In the genomic region with DNA sequence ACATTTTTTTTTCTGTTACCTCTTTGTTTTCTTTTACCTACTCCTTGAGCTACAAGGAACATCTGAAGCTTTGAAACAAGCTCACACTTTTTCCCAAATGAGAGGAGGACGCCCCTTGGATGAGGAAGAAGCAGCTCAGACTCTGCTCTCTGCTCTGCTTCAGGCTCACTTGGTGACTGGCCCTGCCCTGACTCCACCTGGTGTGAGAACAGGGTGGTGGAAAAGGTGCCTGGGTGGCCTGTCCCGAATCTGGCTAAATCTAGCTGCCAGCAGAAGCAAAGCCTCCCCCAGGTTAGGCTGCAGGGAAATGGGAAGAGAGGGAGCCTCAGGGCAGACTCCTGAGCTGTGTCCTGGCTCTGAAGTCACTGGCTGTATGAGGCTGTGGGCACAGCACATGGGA, we compare ENCODE assay signal across 36 cellular contexts.
"Had no signal": no experiment of that assay in that cellular context is flagged by ENCODE, and none has a peak within 500 bp of the region (broad histone marks: within the 10 kb centered on the region; RNA-seq: fewer than 3 reads in every experiment).

No MANE protein-coding gene starts in this region.

- H3K27ac ChIP-seq: adrenal gland, body of pancreas, brain microvascular endothelial cell, breast epithelium, VCaP had no signal

- H3K4me1 Mint-ChIP-seq: activated B cell treated with CpG ODN at 0.5 μM for 24 hours; activated naive CD8-positive, alpha-beta T cell treated with anti-CD3 and anti-CD28 coated beads for 36 hours; activated T-helper 17 cell treated with anti-CD3 and anti-CD28 coated beads, Interleukin-2, amount 50 U/mL, for 72 hours had no signal

- DNase-seq: activated B cell treated with CpG ODN at 0.5 μM for 24 hours; activated CD4-positive, alpha-beta memory T cell treated with anti-CD3 and anti-CD28 coated beads for 36 hours; activated CD4-positive, alpha-beta T cell treated with anti-CD3 and anti-CD28 coated beads for 4 hours; activated CD4-positive, alpha-beta T cell treated with anti-CD3 and anti-CD28 coated beads, Interleukin-2, amount 10 ng/mL, durations not matched to agents 24 days and 14 days; activated CD4-positive, alpha-beta T cell treated with anti-CD3 and anti-CD28 coated beads, Interleukin-2, amount 50 U/mL, for 1 hour; activated CD4-positive, alpha-beta T cell treated with anti-CD3 and anti-CD28 coated beads, Interleukin-2, amount 50 U/mL, for 4 hours; activated CD4-positive, CD25-positive, alpha-beta regulatory T cell treated with anti-CD3 and anti-CD28 coated beads, Interleukin-2, amount 50 U/mL, for 72 hours; activated CD8-positive, alpha-beta memory T cell treated with anti-CD3 and anti-CD28 coated beads, Interleukin-2, amount 50 U/mL, for 4 hours; activated CD8-positive, alpha-beta T cell treated with anti-CD3 and anti-CD28 coated beads for 36 hours; activated effector memory CD4-positive, alpha-beta T cell treated with anti-CD3 and anti-CD28 coated beads, Interleukin-2, amount 50 U/mL, for 16 hours; activated gamma-delta T cell treated with Interleukin-2 at 50 U/mL for 16 hours; activated naive CD4-positive, alpha-beta T cell; activated naive CD4-positive, alpha-beta T cell treated with anti-CD3 and anti-CD28 coated beads for 36 hours; activated naive CD4-positive, alpha-beta T cell treated with anti-CD3 and anti-CD28 coated beads, Interleukin-2, amount 50 U/mL, for 16 hours; activated naive CD8-positive, alpha-beta T cell treated with anti-CD3 and anti-CD28 coated beads for 36 hours; activated T-cell treated with anti-CD3 and anti-CD28 coated beads for 4 hours; activated T-cell treated with anti-CD3 and anti-CD28 coated beads, Interleukin-2, amount 50 U/mL, for 1 hour; activated T-cell treated with anti-CD3 and anti-CD28 coated beads, Interleukin-2, amount 50 U/mL, for 4 hours; activated T-cell treated with anti-CD3 and anti-CD28 coated beads, Interleukin-2, amount 50 U/mL, for 72 hours; adrenal gland; amniotic stem cell; aorta; body of pancreas; brain microvascular endothelial cell; central memory CD4-positive, alpha-beta T cell; cerebellar nuclear complex; T-helper 1 cell; T-helper 2 cell; T-helper 9 cell had no signal

- H3K4me3 ChIP-seq: adrenal gland, body of pancreas, breast epithelium had no signal

- ATAC-seq: activated CD8-positive, alpha-beta T cell treated with anti-CD3 and anti-CD28 coated beads for 36 hours; activated naive CD4-positive, alpha-beta T cell treated with anti-CD3 and anti-CD28 coated beads, Interleukin-2, amount 50 U/mL, for 72 hours; activated T-cell treated with anti-CD3 and anti-CD28 coated beads, Interleukin-2, amount 50 U/mL, for 4 hours; activated T-cell treated with anti-CD3 and anti-CD28 coated beads, Interleukin-2, amount 50 U/mL, for 72 hours; activated T-helper 17 cell treated with anti-CD3 and anti-CD28 coated beads, Interleukin-2, amount 50 U/mL, for 72 hours; body of pancreas had no signal

- H3K36me3 ChIP-seq: adrenal gland, brain microvascular endothelial cell, breast epithelium had no signal

- H3K36me3 Mint-ChIP-seq: activated CD4-positive, alpha-beta memory T cell treated with anti-CD3 and anti-CD28 coated beads for 36 hours; activated naive CD4-positive, alpha-beta T cell treated with anti-CD3 and anti-CD28 coated beads, Interleukin-2, amount 50 U/mL, for 72 hours; activated naive CD8-positive, alpha-beta T cell treated with anti-CD3 and anti-CD28 coated beads for 36 hours had no signal

- H3K27ac Mint-ChIP-seq: activated B cell treated with CpG ODN at 0.5 μM for 24 hours; activated CD4-positive, alpha-beta memory T cell treated with anti-CD3 and anti-CD28 coated beads for 36 hours; activated CD4-positive, alpha-beta T cell treated with anti-CD3 and anti-CD28 coated beads, Interleukin-2, amount 10 ng/mL, durations not matched to agents 24 days and 14 days; activated CD8-positive, alpha-beta T cell treated with anti-CD3 and anti-CD28 coated beads for 36 hours; activated naive CD4-positive, alpha-beta T cell treated with anti-CD3 and anti-CD28 coated beads for 36 hours; activated naive CD4-positive, alpha-beta T cell treated with anti-CD3 and anti-CD28 coated beads, Interleukin-2, amount 50 U/mL, for 72 hours; activated naive CD8-positive, alpha-beta T cell treated with anti-CD3 and anti-CD28 coated beads for 36 hours; activated T-cell treated with anti-CD3 and anti-CD28 coated beads, Interleukin-2, amount 50 U/mL, for 72 hours; activated T-helper 1 cell treated with anti-CD3 and anti-CD28 coated beads, Interleukin-12 subunit alpha, Interleukin-12 subunit beta, Interleukin-2, Interleukin-4 antibody, amounts not matched to agents 30 ng/mL and 10 ng/mL and 1 ng/mL, durations not matched to agents 14 hours and 24 hours and 36 hours; activated T-helper 17 cell treated with anti-CD3 and anti-CD28 coated beads, Interleukin-2, amount 50 U/mL, for 72 hours; T-helper 1 cell treated with Interleukin-12 subunit alpha and Interleukin-12 subunit beta and Interleukin-4 antibody, amounts not matched to agents 30 μg/mL and 1 μg/mL, for 36 hours; T-helper 2 cell treated with Interferon-gamma antibody and Interleukin-4, amounts not matched to agents 5 μg/mL and 100 μg/mL, for 36 hours had no signal

- H3K27me3 ChIP-seq: adrenal gland, body of pancreas, brain microvascular endothelial cell, breast epithelium had no signal

- H3K9me3 ChIP-seq: adrenal gland, body of pancreas, breast epithelium had no signal

- H3K4me1 ChIP-seq: adrenal gland, body of pancreas, breast epithelium had no signal

- H3K9me3 Mint-ChIP-seq: activated T-helper 1 cell treated with anti-CD3 and anti-CD28 coated beads, Interleukin-12 subunit alpha, Interleukin-12 subunit beta, Interleukin-2, Interleukin-4 antibody, amounts not matched to agents 30 ng/mL and 10 ng/mL and 1 ng/mL, durations not matched to agents 14 hours and 24 hours and 36 hours; T-helper 1 cell treated with Interleukin-12 subunit alpha and Interleukin-12 subunit beta and Interleukin-4 antibody, amounts not matched to agents 30 μg/mL and 1 μg/mL, for 36 hours; T-helper 2 cell treated with Interferon-gamma antibody and Interleukin-4, amounts not matched to agents 5 μg/mL and 100 μg/mL, for 36 hours had no signal

- H3K4me3 Mint-ChIP-seq: activated B cell treated with CpG ODN at 0.5 μM for 24 hours; activated CD4-positive, alpha-beta memory T cell treated with anti-CD3 and anti-CD28 coated beads for 36 hours; activated CD4-positive, alpha-beta T cell treated with anti-CD3 and anti-CD28 coated beads, Interleukin-2, amount 10 ng/mL, durations not matched to agents 24 days and 14 days; activated CD8-positive, alpha-beta T cell treated with anti-CD3 and anti-CD28 coated beads for 36 hours; activated naive CD4-positive, alpha-beta T cell treated with anti-CD3 and anti-CD28 coated beads for 36 hours; activated naive CD8-positive, alpha-beta T cell treated with anti-CD3 and anti-CD28 coated beads for 36 hours; activated T-cell treated with anti-CD3 and anti-CD28 coated beads, Interleukin-2, amount 50 U/mL, for 4 hours; activated T-cell treated with anti-CD3 and anti-CD28 coated beads, Interleukin-2, amount 50 U/mL, for 72 hours; activated T-helper 1 cell treated with anti-CD3 and anti-CD28 coated beads, Interleukin-12 subunit alpha, Interleukin-12 subunit beta, Interleukin-2, Interleukin-4 antibody, amounts not matched to agents 30 ng/mL and 10 ng/mL and 1 ng/mL, durations not matched to agents 14 hours and 24 hours and 36 hours; activated T-helper 17 cell treated with anti-CD3 and anti-CD28 coated beads, Interleukin-2, amount 50 U/mL, for 72 hours; T-helper 1 cell treated with Interleukin-12 subunit alpha and Interleukin-12 subunit beta and Interleukin-4 antibody, amounts not matched to agents 30 μg/mL and 1 μg/mL, for 36 hours; T-helper 2 cell treated with Interferon-gamma antibody and Interleukin-4, amounts not matched to agents 5 μg/mL and 100 μg/mL, for 36 hours had no signal
